Comparison of ENCODE assay signal across 8 cellular contexts in the genomic region with DNA sequence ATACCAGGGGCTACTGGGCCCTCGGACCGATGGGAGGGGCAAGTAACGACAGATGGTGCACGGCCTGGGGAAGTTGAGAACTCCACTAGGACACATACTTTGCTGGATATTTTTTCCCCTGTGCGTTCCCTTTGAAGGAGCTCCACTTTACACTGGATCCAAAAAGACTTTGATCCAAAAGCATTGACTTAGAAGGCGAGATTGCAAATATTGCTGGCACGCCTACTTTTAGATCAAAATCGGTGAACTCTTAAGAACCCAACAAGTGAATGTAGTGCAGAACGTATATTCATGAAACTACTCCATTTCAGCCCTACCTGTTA. TPM values are rescaled to one million over a fixed set of nuclear protein-coding genes. Genes with fewer than 3 reads are reported as not detected.
DNase-seq lines count a peak whose midpoint lies in the region; ATAC-seq and TF ChIP-seq lines count a peak whose summit lies in the region.

No MANE protein-coding gene starts in this region.

- H3K27ac Mint-ChIP-seq in endodermal cell: peak overlapping the region; percentile 86
- peak overlapping the region; percentile 85 for H3K27ac Mint-ChIP-seq in progenitor cell of endocrine pancreas

- H3K9me3 Mint-ChIP-seq in endodermal cell (peaks cover 8% of the 10 kb centered on the region), progenitor cell of endocrine pancreas (ENCODE audit: low read depth) (no peaks in the 10 kb centered on the region)

- peaks cover 9% of the 10 kb centered on the region for H3K9me3 ChIP-seq in endodermal cell (ENCODE audit: control insufficient read depth, low read length)

- TF ChIP-seq CTCF in GM12875 (IDR thresholded peaks at IDR 0.05; ENCODE audit: borderline replicate concordance, insufficient read depth, low read depth, low read length) (no peak), NB4 (IDR thresholded peaks at IDR 0.05; ENCODE audit: low read depth, low read length) (no peak), endodermal cell (conservative IDR thresholded peaks at IDR 0.05) (no peak), progenitor cell of endocrine pancreas (IDR thresholded peaks at IDR 0.05; ENCODE audit: unreplicated experiment) (no peak), GM10266 (IDR thresholded peaks at IDR 0.05; ENCODE audit: control insufficient read depth, insufficient read depth, low read depth, missing control alignments) (no peak)

- H3K27me3 Mint-ChIP-seq in endodermal cell (ENCODE audit: insufficient read depth) (peaks cover 2% of the 10 kb centered on the region), progenitor cell of endocrine pancreas (no peaks in the 10 kb centered on the region)

- DNase-seq in NB4 (ENCODE audit: low read depth) (no peak), endodermal cell (no peak), progenitor cell of endocrine pancreas (ENCODE audit: low spot score, unreplicated experiment) (no peak), pons (ENCODE audit: low spot score) (no peak), left colon (no peak), GM10266 (ENCODE audit: extremely low spot score) (no peak)

- H3K4me3 Mint-ChIP-seq in endodermal cell: peak overlapping the region; percentile 77
- peak overlapping the region; percentile 86 for H3K4me3 Mint-ChIP-seq in progenitor cell of endocrine pancreas (ENCODE audit: low read depth)

- H3K4me1 Mint-ChIP-seq in endodermal cell (peaks cover 29% of the 10 kb centered on the region), progenitor cell of endocrine pancreas (ENCODE audit: low read depth) (peaks cover 10% of the 10 kb centered on the region)

- peaks cover 12% of the 10 kb centered on the region for H3K4me1 ChIP-seq in endodermal cell (ENCODE audit: control insufficient read depth, insufficient read depth, low read length)

- H3K27ac ChIP-seq in endodermal cell (ENCODE audit: low read depth, low read length): peak overlapping the region; percentile 92

- intact Hi-C loops in left colon (cut with DNase I, micrococcal nuclease): no loop called here

- H3K36me3 ChIP-seq in endodermal cell (ENCODE audit: control insufficient read depth, insufficient read depth, low read length): no peaks in the 10 kb centered on the region

- ATAC-seq in left colon (no peak), HG02981 (IDR thresholded peaks at IDR 0.05; ENCODE audit: unreplicated experiment) (no peak)

- H3K36me3 Mint-ChIP-seq in endodermal cell (ENCODE audit: low read depth) (peaks cover 6% of the 10 kb centered on the region), progenitor cell of endocrine pancreas (ENCODE audit: insufficient read depth) (no peaks in the 10 kb centered on the region)

- H3K4me3 ChIP-seq in GM12875 (ENCODE audit: low read depth, low read length): peak overlapping the region; percentile 75
- peak overlapping the region; percentile 83 for H3K4me3 ChIP-seq in NB4 (ENCODE audit: low read depth, low read length)
- peak overlapping the region; percentile 86 for H3K4me3 ChIP-seq in endodermal cell (ENCODE audit: low read length)

- no peak overlapping the region for H3K9ac ChIP-seq in endodermal cell (ENCODE audit: extremely low read depth, low read length, poor library complexity, severe bottlenecking)

- no peaks in the 10 kb centered on the region for H3K27me3 ChIP-seq in endodermal cell (ENCODE audit: control insufficient read depth, insufficient read depth, low read length, poor library complexity, severe bottlenecking)

- 43 to 51% methylated on average over 7 to 9 of the region's 9 CpGs for WGBS in endodermal cell (ENCODE audit: insufficient coverage in 1 of 2, insufficient read length in 1 of 2), 2 experiments

- no peak for TF ChIP-seq POLR2A in NB4 (IDR thresholded peaks at IDR 0.05; ENCODE audit: extremely low read depth, insufficient read length)

RNA-seq across cellular contexts. Expression of gene SLC25A13, which starts 0.4 kb away (rescaled TPM):
- total RNA-seq in endodermal cell: 100 to 1,000 TPM in 1 of 2 donors, 10 to 100 TPM in 1; 94.3 to 114 TPM
- polyA plus RNA-seq in endodermal cell (2013, experiment 1 of 2): 49.6 TPM
- 53.2 TPM for polyA plus RNA-seq in endodermal cell (2013, experiment 2 of 2)
- 54.0 and 58.0 TPM in 2 replicates for total RNA-seq in progenitor cell of endocrine pancreas
- 10 to 100 TPM; 42.4 to 73.3 TPM for total RNA-seq in left colon
